Comparison of ENCODE assay signal across 12 cellular contexts in the genomic region with DNA sequence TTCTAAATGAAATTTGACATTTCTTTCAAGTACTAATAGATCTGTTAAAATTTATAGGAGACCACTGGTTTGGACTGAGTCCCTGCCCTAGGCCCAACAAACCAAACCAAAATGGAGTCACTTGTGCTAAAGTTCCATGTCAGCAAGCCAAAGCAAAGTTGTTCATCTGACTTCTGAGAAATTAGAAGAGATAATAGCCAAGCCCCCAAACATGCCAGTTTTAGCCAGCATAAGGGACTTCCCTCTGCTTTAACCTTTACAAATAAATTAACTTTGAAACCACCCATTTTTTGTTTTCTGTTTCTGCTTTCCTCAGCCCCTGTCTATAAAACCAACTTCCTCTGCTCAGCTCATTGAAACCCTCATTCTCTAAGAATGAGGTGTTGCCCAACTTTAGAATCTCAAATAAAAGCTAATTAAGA. TPM values are rescaled to one million over a fixed set of nuclear protein-coding genes. Genes with fewer than 3 reads are reported as not detected.
DNase-seq lines count a peak whose midpoint lies in the region; ATAC-seq and TF ChIP-seq lines count a peak whose summit lies in the region.
"Had no signal": no experiment of that assay in that cellular context is flagged by ENCODE, and none has a peak within 500 bp of the region (broad histone marks: within the 10 kb centered on the region; RNA-seq: fewer than 3 reads in every experiment).

No MANE protein-coding gene starts in this region.

- H3K4me3 ChIP-seq in HUES48 (ENCODE audit: low read depth, low read length) (no peak overlapping the region), aorta (ENCODE audit: low read length in 2 of 2) (no peak overlapping the region), gastroesophageal sphincter (no peak overlapping the region)
- H3K4me3 ChIP-seq: upper lobe of right lung had no signal

- TF ChIP-seq CTCF in activated CD8-positive, alpha-beta T cell treated with anti-CD3 and anti-CD28 coated beads for 36 hours (IDR thresholded peaks at IDR 0.05) = no peak
- TF ChIP-seq CTCF in gastroesophageal sphincter (IDR thresholded peaks at IDR 0.05) = no peak

- peaks cover 35% of the 10 kb centered on the region for H3K4me1 ChIP-seq in HUES48 (ENCODE audit: control insufficient read depth, insufficient read depth, low read length)
- no peaks in the 10 kb centered on the region for H3K4me1 ChIP-seq in aorta (ENCODE audit: control insufficient read depth in 1 of 2, insufficient read depth in 2 of 2, low read length in 2 of 2)
- H3K4me1 ChIP-seq in gastroesophageal sphincter = peaks cover 5 to 35% (median 11%) of the 10 kb centered on the region in 3 donors

- no peak for TF ChIP-seq EP300 in gastroesophageal sphincter (IDR thresholded peaks at IDR 0.05)

- H3K36me3 ChIP-seq in HUES48 (ENCODE audit: control insufficient read depth, insufficient read depth, low read length) = peaks cover 28% of the 10 kb centered on the region
- peaks cover 0 to 1% of the 10 kb centered on the region in 2 donors for H3K36me3 ChIP-seq in aorta (ENCODE audit: control insufficient read depth in 1 of 2, insufficient read depth in 2 of 2, low read length in 1 of 2)
- peaks cover 0 to 24% of the 10 kb centered on the region in 2 donors for H3K36me3 ChIP-seq in gastroesophageal sphincter

- intact Hi-C loops in activated CD8-positive, alpha-beta T cell treated with anti-CD3 and anti-CD28 coated beads for 36 hours (cut with micrococcal nuclease) = loop anchor here (5.0 kb wide), 1 partner anchor 58 kb away; a partner anchor contains a TSS
- intact Hi-C loops in aorta (cut with DNase I) = no loop called here

- H3K36me3 Mint-ChIP-seq in activated T-cell treated with anti-CD3 and anti-CD28 coated beads, Interleukin-2, amount 50 U/mL, for 4 hours (ENCODE audit: insufficient read depth) = peaks cover 18% of the 10 kb centered on the region
- peaks cover 49% of the 10 kb centered on the region for H3K36me3 Mint-ChIP-seq in activated CD8-positive, alpha-beta T cell treated with anti-CD3 and anti-CD28 coated beads for 36 hours (ENCODE audit: low read depth)
- peaks cover 17% of the 10 kb centered on the region for H3K36me3 Mint-ChIP-seq in stimulated activated effector memory CD8-positive, alpha-beta T cell treated with anti-CD3 and anti-CD28 coated beads, Interleukin-12 subunit alpha, Interleukin-12 subunit beta, amount 100 ng/mL, for 72 hours

- ATAC-seq in activated T-cell treated with anti-CD3 and anti-CD28 coated beads, Interleukin-2, amount 50 U/mL, for 4 hours = peak; percentile 33 to 35
- ATAC-seq in activated CD8-positive, alpha-beta T cell treated with anti-CD3 and anti-CD28 coated beads for 36 hours = peak; percentile 58
- peak; percentile 36 for ATAC-seq in stimulated activated effector memory CD8-positive, alpha-beta T cell treated with anti-CD3 and anti-CD28 coated beads, Interleukin-12 subunit alpha, Interleukin-12 subunit beta, amount 100 ng/mL, for 72 hours
- no peak for ATAC-seq in aorta (ENCODE audit: low FRiP score)
- ATAC-seq in gastroesophageal sphincter = no peak
- ATAC-seq: upper lobe of right lung had no signal

- H3K27ac ChIP-seq in HUES48 (ENCODE audit: low read depth, low read length) (peak overlapping the region; percentile 0), aorta (ENCODE audit: low read depth in 1 of 2, low read length in 2 of 2) (no peak overlapping the region), gastroesophageal sphincter (no peak overlapping the region)
- H3K27ac ChIP-seq: upper lobe of right lung had no signal

- no peaks in the 10 kb centered on the region for H3K27me3 Mint-ChIP-seq in activated T-cell treated with anti-CD3 and anti-CD28 coated beads, Interleukin-2, amount 50 U/mL, for 4 hours (ENCODE audit: low read depth)
- no peaks in the 10 kb centered on the region for H3K27me3 Mint-ChIP-seq in activated CD8-positive, alpha-beta T cell treated with anti-CD3 and anti-CD28 coated beads for 36 hours

- H3K4me3 Mint-ChIP-seq in activated T-cell treated with anti-CD3 and anti-CD28 coated beads, Interleukin-2, amount 50 U/mL, for 4 hours = no peak overlapping the region
- H3K4me3 Mint-ChIP-seq in activated CD8-positive, alpha-beta T cell treated with anti-CD3 and anti-CD28 coated beads for 36 hours = no peak overlapping the region
- H3K4me3 Mint-ChIP-seq in stimulated activated effector memory CD8-positive, alpha-beta T cell treated with anti-CD3 and anti-CD28 coated beads, Interleukin-12 subunit alpha, Interleukin-12 subunit beta, amount 100 ng/mL, for 72 hours = no peak overlapping the region
- H3K4me3 Mint-ChIP-seq: mesothelial cell of epicardium had no signal

- no peak overlapping the region for H3K9ac ChIP-seq in HUES48 (ENCODE audit: low read depth, low read length)

- H3K4me1 Mint-ChIP-seq in activated T-cell treated with anti-CD3 and anti-CD28 coated beads, Interleukin-2, amount 50 U/mL, for 4 hours (ENCODE audit: low read depth) = peaks cover 79% of the 10 kb centered on the region
- H3K4me1 Mint-ChIP-seq in activated CD8-positive, alpha-beta T cell treated with anti-CD3 and anti-CD28 coated beads for 36 hours (ENCODE audit: low read depth) = peaks cover 73% of the 10 kb centered on the region
- H3K4me1 Mint-ChIP-seq in stimulated activated effector memory CD8-positive, alpha-beta T cell treated with anti-CD3 and anti-CD28 coated beads, Interleukin-12 subunit alpha, Interleukin-12 subunit beta, amount 100 ng/mL, for 72 hours = peaks cover 57% of the 10 kb centered on the region

- CTCF ChIA-PET in activated CD8-positive, alpha-beta T cell treated with anti-CD3 and anti-CD28 coated beads for 36 hours (lab: Charles Lee) = interaction anchor here (1.8 to 2.3 kb wide), 2 partner anchors 18 to 20 kb away, joined by 4 to 9 read pairs; no protein-coding TSS in a partner anchor

- H3K9me3 ChIP-seq in HUES48 (ENCODE audit: control insufficient read depth, insufficient read depth, low read length) (no peaks in the 10 kb centered on the region), aorta (ENCODE audit: control insufficient read depth, low read length) (no peaks in the 10 kb centered on the region), gastroesophageal sphincter (no peaks in the 10 kb centered on the region)
- H3K9me3 ChIP-seq: upper lobe of right lung had no signal

- H3K27me3 ChIP-seq in HUES48 (ENCODE audit: control insufficient read depth, insufficient read depth, low read length) (no peaks in the 10 kb centered on the region), aorta (ENCODE audit: control insufficient read depth in 1 of 2, insufficient read depth in 2 of 2, low read length in 1 of 2) (no peaks in the 10 kb centered on the region), gastroesophageal sphincter (no peaks in the 10 kb centered on the region)
- H3K27me3 ChIP-seq: upper lobe of right lung had no signal

- peak overlapping the region; percentile 87 for H3K27ac Mint-ChIP-seq in activated CD8-positive, alpha-beta T cell treated with anti-CD3 and anti-CD28 coated beads for 36 hours
- H3K27ac Mint-ChIP-seq in stimulated activated effector memory CD8-positive, alpha-beta T cell treated with anti-CD3 and anti-CD28 coated beads, Interleukin-12 subunit alpha, Interleukin-12 subunit beta, amount 100 ng/mL, for 72 hours = peak overlapping the region; percentile 32
- H3K27ac Mint-ChIP-seq: mesothelial cell of epicardium had no signal

- POLR2A ChIA-PET in activated CD8-positive, alpha-beta T cell treated with anti-CD3 and anti-CD28 coated beads for 36 hours (lab: Charles Lee) = interaction anchor here (0.9 to 13.7 kb wide), 4 partner anchors 9 to 25 kb away, joined by 3 to 152 read pairs (median 12); a partner anchor contains a TSS

- DNase-seq in activated T-cell treated with anti-CD3 and anti-CD28 coated beads, Interleukin-2, amount 50 U/mL, for 4 hours = no peak
- no peak for DNase-seq in activated T-cell treated with anti-CD3 and anti-CD28 coated beads, Interleukin-2, amount 50 U/mL, for 48 hours
- peak; percentile 56 for DNase-seq in activated CD8-positive, alpha-beta T cell treated with anti-CD3 and anti-CD28 coated beads for 36 hours
- DNase-seq in stimulated activated effector memory CD8-positive, alpha-beta T cell treated with anti-CD3 and anti-CD28 coated beads, Interleukin-12 subunit alpha, Interleukin-12 subunit beta, amount 100 ng/mL, for 72 hours (ENCODE audit: low spot score in 2 of 2) = no peak
- DNase-seq in inferior parietal cortex (ENCODE audit: extremely low spot score) = no peak
- DNase-seq in aorta = no peak
- DNase-seq: DMS53; effector CD8-positive, alpha-beta T cell; upper lobe of right lung had no signal

- TF ChIP-seq POLR2A in gastroesophageal sphincter (IDR thresholded peaks at IDR 0.05) = no peak

- H3K9me3 Mint-ChIP-seq in activated T-cell treated with anti-CD3 and anti-CD28 coated beads, Interleukin-2, amount 50 U/mL, for 4 hours = no peaks in the 10 kb centered on the region
- no peaks in the 10 kb centered on the region for H3K9me3 Mint-ChIP-seq in activated CD8-positive, alpha-beta T cell treated with anti-CD3 and anti-CD28 coated beads for 36 hours
- no peaks in the 10 kb centered on the region for H3K9me3 Mint-ChIP-seq in stimulated activated effector memory CD8-positive, alpha-beta T cell treated with anti-CD3 and anti-CD28 coated beads, Interleukin-12 subunit alpha, Interleukin-12 subunit beta, amount 100 ng/mL, for 72 hours
- H3K9me3 Mint-ChIP-seq: mesothelial cell of epicardium had no signal

RNA-seq across cellular contexts. Expression of a gene that starts 18.9 kb away (rescaled TPM):
- total RNA-seq in activated T-cell treated with anti-CD3 and anti-CD28 coated beads, Interleukin-2, amount 50 U/mL, for 4 hours = 10 to 100 TPM; 29.0 to 37.5 (median 35.1) TPM
- 10 to 100 TPM; 34.7 to 37.6 TPM for total RNA-seq in activated CD8-positive, alpha-beta T cell treated with anti-CD3 and anti-CD28 coated beads for 36 hours
- total RNA-seq in aorta = 10 to 100 TPM; 34.7 to 37.9 TPM
- 10 to 100 TPM; 26.4 to 27.9 TPM for polyA plus RNA-seq in aorta
- total RNA-seq in gastroesophageal sphincter = 10 to 100 TPM; 36.1 to 48.3 (median 41.7) TPM

RNA-seq across cellular contexts. Expression of a gene that starts 58.3 kb away (rescaled TPM):
- total RNA-seq in activated T-cell treated with anti-CD3 and anti-CD28 coated beads, Interleukin-2, amount 50 U/mL, for 4 hours = 100 to 1,000 TPM; 111 to 124 (median 113) TPM
- total RNA-seq in activated CD8-positive, alpha-beta T cell treated with anti-CD3 and anti-CD28 coated beads for 36 hours = 10 to 100 TPM; 66.9 to 67.9 TPM
- total RNA-seq in aorta (10 to 100 TPM; 35.8 to 36.7 TPM), gastroesophageal sphincter (10 to 100 TPM; 34.9 to 55.4 (median 48.3) TPM)
- polyA plus RNA-seq in aorta = 10 to 100 TPM; 13.1 to 25.3 TPM

Comparison
In these comparisons a context has a peak if more than half of its experiments do, and no peak if none do; other contexts are left out.
1. ATAC-seq: peak in activated T-cell treated with anti-CD3 and anti-CD28 coated beads, Interleukin-2, amount 50 U/mL, for 4 hours (2 of 2), activated CD8-positive, alpha-beta T cell treated with anti-CD3 and anti-CD28 coated beads for 36 hours (single experiment) and stimulated activated effector memory CD8-positive, alpha-beta T cell treated with anti-CD3 and anti-CD28 coated beads, Interleukin-12 subunit alpha, Interleukin-12 subunit beta, amount 100 ng/mL, for 72 hours (single experiment); none in aorta (single experiment) and gastroesophageal sphincter (single experiment).